1 cellular context compared by ENCODE assay signal in the genomic region with DNA sequence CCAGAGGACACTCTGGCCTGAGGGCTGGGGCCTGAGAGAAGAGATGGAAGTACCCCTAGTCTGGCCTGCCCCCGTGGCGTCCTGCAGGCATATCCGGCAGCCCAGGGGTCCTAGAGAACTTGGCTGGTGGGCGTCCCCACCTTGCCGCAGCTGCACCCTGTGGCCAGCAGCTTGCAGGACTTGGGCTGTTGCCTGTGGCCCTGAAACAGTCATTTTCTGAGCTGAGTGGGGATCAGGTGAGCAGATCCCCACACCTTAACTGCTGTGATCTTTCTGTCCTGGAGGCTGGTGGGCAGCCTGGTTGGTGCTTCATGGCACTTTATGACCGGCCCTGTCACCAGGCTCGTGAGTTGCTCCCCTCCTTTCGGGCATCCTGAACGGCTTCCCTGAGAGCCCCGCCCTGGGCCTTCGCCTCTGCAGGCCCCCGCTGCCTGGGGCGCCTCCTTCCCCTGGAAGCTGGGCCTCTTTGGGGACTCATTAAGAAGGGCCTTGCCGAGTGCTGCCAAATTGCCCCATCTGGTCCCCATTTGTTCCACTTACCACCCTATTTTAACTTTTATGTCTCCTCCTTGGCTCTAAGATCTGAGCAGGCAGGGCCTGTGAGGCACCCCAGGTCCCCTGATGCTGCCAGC.
TF ChIP-seq lines count a peak whose summit lies in the region.

No MANE protein-coding gene starts in this region.

TF ChIP-seq in GM23338, 12 proteins besides CTCF, POLR2A, EP300 and RAD21 (continued from another document):
- TF ChIP-seq, protein P1, sequence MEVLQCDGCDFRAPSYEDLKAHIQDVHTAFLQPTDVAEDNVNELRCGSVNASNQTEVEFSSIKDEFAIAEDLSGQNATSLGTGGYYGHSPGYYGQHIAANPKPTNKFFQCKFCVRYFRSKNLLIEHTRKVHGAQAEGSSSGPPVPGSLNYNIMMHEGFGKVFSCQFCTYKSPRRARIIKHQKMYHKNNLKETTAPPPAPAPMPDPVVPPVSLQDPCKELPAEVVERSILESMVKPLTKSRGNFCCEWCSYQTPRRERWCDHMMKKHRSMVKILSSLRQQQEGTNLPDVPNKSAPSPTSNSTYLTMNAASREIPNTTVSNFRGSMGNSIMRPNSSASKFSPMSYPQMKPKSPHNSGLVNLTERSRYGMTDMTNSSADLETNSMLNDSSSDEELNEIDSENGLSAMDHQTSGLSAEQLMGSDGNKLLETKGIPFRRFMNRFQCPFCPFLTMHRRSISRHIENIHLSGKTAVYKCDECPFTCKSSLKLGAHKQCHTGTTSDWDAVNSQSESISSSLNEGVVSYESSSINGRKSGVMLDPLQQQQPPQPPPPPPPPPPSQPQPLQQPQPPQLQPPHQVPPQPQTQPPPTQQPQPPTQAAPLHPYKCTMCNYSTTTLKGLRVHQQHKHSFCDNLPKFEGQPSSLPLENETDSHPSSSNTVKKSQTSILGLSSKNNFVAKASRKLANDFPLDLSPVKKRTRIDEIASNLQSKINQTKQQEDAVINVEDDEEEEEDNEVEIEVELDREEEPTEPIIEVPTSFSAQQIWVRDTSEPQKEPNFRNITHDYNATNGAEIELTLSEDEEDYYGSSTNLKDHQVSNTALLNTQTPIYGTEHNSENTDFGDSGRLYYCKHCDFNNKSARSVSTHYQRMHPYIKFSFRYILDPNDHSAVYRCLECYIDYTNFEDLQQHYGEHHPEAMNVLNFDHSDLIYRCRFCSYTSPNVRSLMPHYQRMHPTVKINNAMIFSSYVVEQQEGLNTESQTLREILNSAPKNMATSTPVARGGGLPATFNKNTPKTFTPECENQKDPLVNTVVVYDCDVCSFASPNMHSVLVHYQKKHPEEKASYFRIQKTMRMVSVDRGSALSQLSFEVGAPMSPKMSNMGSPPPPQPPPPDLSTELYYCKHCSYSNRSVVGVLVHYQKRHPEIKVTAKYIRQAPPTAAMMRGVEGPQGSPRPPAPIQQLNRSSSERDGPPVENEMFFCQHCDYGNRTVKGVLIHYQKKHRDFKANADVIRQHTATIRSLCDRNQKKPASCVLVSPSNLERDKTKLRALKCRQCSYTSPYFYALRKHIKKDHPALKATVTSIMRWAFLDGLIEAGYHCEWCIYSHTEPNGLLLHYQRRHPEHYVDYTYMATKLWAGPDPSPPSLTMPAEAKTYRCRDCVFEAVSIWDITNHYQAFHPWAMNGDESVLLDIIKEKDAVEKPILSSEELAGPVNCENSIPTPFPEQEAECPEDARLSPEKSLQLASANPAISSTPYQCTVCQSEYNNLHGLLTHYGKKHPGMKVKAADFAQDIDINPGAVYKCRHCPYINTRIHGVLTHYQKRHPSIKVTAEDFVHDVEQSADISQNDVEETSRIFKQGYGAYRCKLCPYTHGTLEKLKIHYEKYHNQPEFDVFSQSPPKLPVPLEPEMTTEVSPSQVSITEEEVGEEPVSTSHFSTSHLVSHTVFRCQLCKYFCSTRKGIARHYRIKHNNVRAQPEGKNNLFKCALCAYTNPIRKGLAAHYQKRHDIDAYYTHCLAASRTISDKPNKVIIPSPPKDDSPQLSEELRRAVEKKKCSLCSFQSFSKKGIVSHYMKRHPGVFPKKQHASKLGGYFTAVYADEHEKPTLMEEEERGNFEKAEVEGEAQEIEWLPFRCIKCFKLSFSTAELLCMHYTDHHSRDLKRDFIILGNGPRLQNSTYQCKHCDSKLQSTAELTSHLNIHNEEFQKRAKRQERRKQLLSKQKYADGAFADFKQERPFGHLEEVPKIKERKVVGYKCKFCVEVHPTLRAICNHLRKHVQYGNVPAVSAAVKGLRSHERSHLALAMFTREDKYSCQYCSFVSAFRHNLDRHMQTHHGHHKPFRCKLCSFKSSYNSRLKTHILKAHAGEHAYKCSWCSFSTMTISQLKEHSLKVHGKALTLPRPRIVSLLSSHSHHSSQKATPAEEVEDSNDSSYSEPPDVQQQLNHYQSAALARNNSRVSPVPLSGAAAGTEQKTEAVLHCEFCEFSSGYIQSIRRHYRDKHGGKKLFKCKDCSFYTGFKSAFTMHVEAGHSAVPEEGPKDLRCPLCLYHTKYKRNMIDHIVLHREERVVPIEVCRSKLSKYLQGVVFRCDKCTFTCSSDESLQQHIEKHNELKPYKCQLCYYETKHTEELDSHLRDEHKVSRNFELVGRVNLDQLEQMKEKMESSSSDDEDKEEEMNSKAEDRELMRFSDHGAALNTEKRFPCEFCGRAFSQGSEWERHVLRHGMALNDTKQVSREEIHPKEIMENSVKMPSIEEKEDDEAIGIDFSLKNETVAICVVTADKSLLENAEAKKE (CRISPR knock-in tag; IDR thresholded peaks at IDR 0.05), result no peak
- TF ChIP-seq JUNB (IDR thresholded peaks at IDR 0.05; ENCODE audit: unreplicated experiment) (no peak), ZNF331 (CRISPR knock-in tag; IDR thresholded peaks at IDR 0.05; ENCODE audit: low read depth) (no peak), STAT1 (IDR thresholded peaks at IDR 0.05; ENCODE audit: unreplicated experiment) (no peak)
TF ChIP-seq in GM23338: peak in this region for 0.
